ENCODE assay signal across 20 cellular contexts in genomic region chr13:51258612-51259358, GRCh38. TPM values are rescaled to one million over a fixed set of nuclear protein-coding genes. Genes with fewer than 3 reads are reported as not detected.
DNase-seq lines count a peak whose midpoint lies in the region; ATAC-seq and TF ChIP-seq lines count a peak whose summit lies in the region.
"Had no signal": no experiment of that assay in that cellular context is flagged by ENCODE, and none has a peak within 500 bp of the region (broad histone marks: within the 10 kb centered on the region; RNA-seq: fewer than 3 reads in every experiment).

No MANE protein-coding gene starts in this region.

- no peak for TF ChIP-seq EP300 in tibial nerve (IDR thresholded peaks at IDR 0.05)

- H3K36me3 ChIP-seq in lower lobe of right lung (no peaks in the 10 kb centered on the region), tibial nerve (peaks cover 0 to 43% (median 0%) of the 10 kb centered on the region in 3 donors)

- H3K4me3 Mint-ChIP-seq in CD14-positive monocyte (no peak overlapping the region), chondrocyte (ENCODE audit: unreplicated experiment) (no peak overlapping the region)
- H3K4me3 Mint-ChIP-seq: activated CD4-positive, alpha-beta memory T cell treated with anti-CD3 and anti-CD28 coated beads, Interleukin-2, amount 10 ng/mL, durations not matched to agents 7 days and 5 days; activated naive CD8-positive, alpha-beta T cell treated with anti-CD3 and anti-CD28 coated beads, Interleukin-2, amount 50 U/mL, for 24 hours; CD4-positive, alpha-beta T cell had no signal

- H3K4me1 Mint-ChIP-seq in CD14-positive monocyte (peaks cover 22% of the 10 kb centered on the region), chondrocyte (ENCODE audit: low read depth) (peaks cover 20% of the 10 kb centered on the region)
- H3K4me1 Mint-ChIP-seq: activated CD4-positive, alpha-beta memory T cell treated with anti-CD3 and anti-CD28 coated beads, Interleukin-2, amount 10 ng/mL, durations not matched to agents 7 days and 5 days; activated naive CD8-positive, alpha-beta T cell treated with anti-CD3 and anti-CD28 coated beads, Interleukin-2, amount 50 U/mL, for 24 hours had no signal

- H3K9me3 Mint-ChIP-seq in CD14-positive monocyte (peaks cover 0 to 2% (median 0%) of the 10 kb centered on the region in 7 donors), chondrocyte (ENCODE audit: low read depth) (no peaks in the 10 kb centered on the region)
- H3K9me3 Mint-ChIP-seq: activated CD4-positive, alpha-beta memory T cell treated with anti-CD3 and anti-CD28 coated beads, Interleukin-2, amount 10 ng/mL, durations not matched to agents 7 days and 5 days; activated naive CD8-positive, alpha-beta T cell treated with anti-CD3 and anti-CD28 coated beads, Interleukin-2, amount 50 U/mL, for 24 hours; CD4-positive, alpha-beta T cell had no signal

- intact Hi-C loops in CD14-positive monocyte (cut with micrococcal nuclease) (no loop called here), lower lobe of right lung (cut with DNase I) (no loop called here)

- no peaks in the 10 kb centered on the region for H3K36me3 Mint-ChIP-seq in CD14-positive monocyte
- peaks cover 5% of the 10 kb centered on the region for H3K36me3 Mint-ChIP-seq in chondrocyte (ENCODE audit: low read depth)

- DNase-seq in CD14-positive monocyte (ENCODE audit: low spot score) (peak; percentile 75), MV-4-11 (lab: John Stamatoyannopoulos, UW) (peak; percentile 79), chondrocyte (ENCODE audit: low spot score) (no peak), lower lobe of right lung (no peak), NCI-H1092 (lab: John Stamatoyannopoulos, UW) (no peak), foreskin melanocyte (no peak), tibial nerve (ENCODE audit: low spot score in 2 of 2) (no peak)
- DNase-seq: activated CD4-positive, alpha-beta memory T cell treated with anti-CD3 and anti-CD28 coated beads, Interleukin-2, amount 10 ng/mL, durations not matched to agents 7 days and 5 days; activated naive CD8-positive, alpha-beta T cell treated with anti-CD3 and anti-CD28 coated beads, Interleukin-2, amount 50 U/mL, for 24 hours; CD4-positive, alpha-beta T cell; central memory CD4-positive, alpha-beta T cell; mesenchymal stem cell; NCI-H1105; NCI-H345; OCI-M1; SK-N-SH; spleen; stimulated activated naive CD4-positive, alpha-beta T cell had no signal

- no peak overlapping the region for H3K4me3 ChIP-seq in lower lobe of right lung
- H3K4me3 ChIP-seq in tibial nerve, result no peak overlapping the region
- H3K4me3 ChIP-seq: HAP-1, spleen had no signal

- WGBS in tibial nerve, 2 donors, result 88 to 89% methylated on average over 19 of the region's 19 CpGs

- H3K4me1 ChIP-seq in lower lobe of right lung (no peaks in the 10 kb centered on the region), tibial nerve (peaks cover 0 to 18% (median 0%) of the 10 kb centered on the region in 4 donors)

- no peaks in the 10 kb centered on the region for H3K27me3 ChIP-seq in lower lobe of right lung (ENCODE audit: low read depth)
- no peaks in the 10 kb centered on the region for H3K27me3 ChIP-seq in tibial nerve
- H3K27me3 ChIP-seq: spleen had no signal

- peak; percentile 44 to 60 for ATAC-seq in lower lobe of right lung
- ATAC-seq in GM21528 (IDR thresholded peaks at IDR 0.05; ENCODE audit: low FRiP score, unreplicated experiment), result no peak
- ATAC-seq: activated naive CD8-positive, alpha-beta T cell treated with anti-CD3 and anti-CD28 coated beads, Interleukin-2, amount 50 U/mL, for 24 hours had no signal

- H3K27me3 Mint-ChIP-seq in CD14-positive monocyte (ENCODE audit: low read depth in 3 of 3) (peaks cover 0 to 3% (median 3%) of the 10 kb centered on the region in 3 donors), chondrocyte (ENCODE audit: low read depth) (no peaks in the 10 kb centered on the region)
- H3K27me3 Mint-ChIP-seq: activated CD4-positive, alpha-beta memory T cell treated with anti-CD3 and anti-CD28 coated beads, Interleukin-2, amount 10 ng/mL, durations not matched to agents 7 days and 5 days; activated naive CD8-positive, alpha-beta T cell treated with anti-CD3 and anti-CD28 coated beads, Interleukin-2, amount 50 U/mL, for 24 hours; CD4-positive, alpha-beta T cell had no signal

- no peak overlapping the region for H3K27ac ChIP-seq in lower lobe of right lung
- H3K27ac ChIP-seq in tibial nerve, result no peak overlapping the region

- no peak for TF ChIP-seq CTCF in CD14-positive monocyte (IDR thresholded peaks at IDR 0.05)
- TF ChIP-seq CTCF in chondrocyte (IDR thresholded peaks at IDR 0.05), result no peak
- TF ChIP-seq CTCF in lower lobe of right lung (IDR thresholded peaks at IDR 0.05), result no peak
- no peak for TF ChIP-seq CTCF in tibial nerve (IDR thresholded peaks at IDR 0.05)

- peak overlapping the region in 3 of 7 donors; percentile 44 to 82 (median 48) for H3K27ac Mint-ChIP-seq in CD14-positive monocyte
- peak overlapping the region; percentile 71 for H3K27ac Mint-ChIP-seq in chondrocyte (ENCODE audit: unreplicated experiment)
- H3K27ac Mint-ChIP-seq: activated CD4-positive, alpha-beta memory T cell treated with anti-CD3 and anti-CD28 coated beads, Interleukin-2, amount 10 ng/mL, durations not matched to agents 7 days and 5 days; activated naive CD8-positive, alpha-beta T cell treated with anti-CD3 and anti-CD28 coated beads, Interleukin-2, amount 50 U/mL, for 24 hours; CD4-positive, alpha-beta T cell had no signal

- H3K9me3 ChIP-seq in lower lobe of right lung (no peaks in the 10 kb centered on the region), tibial nerve (no peaks in the 10 kb centered on the region)
- H3K9me3 ChIP-seq: HAP-1, SK-N-SH, spleen had no signal

- no peak for TF ChIP-seq POLR2A in tibial nerve (IDR thresholded peaks at IDR 0.05)

RNA-seq across cellular contexts. Expression of gene FAM124A, which starts 36.6 kb away (rescaled TPM):
- polyA plus RNA-seq in CD14-positive monocyte, result under 1 TPM; 0.03 to 0.20 TPM
- total RNA-seq in chondrocyte (1.0 to 2.4 TPM (median 2.3 TPM) in 3 replicates), lower lobe of right lung (4.1 TPM), tibial nerve (10 to 100 TPM; 12.8 to 30.9 (median 21.8) TPM)
- total RNA-seq: CD4-positive, alpha-beta T cell had no signal

Comparison
In these comparisons a context has a peak if more than half of its experiments do, and no peak if none do; other contexts are left out.
1. DNase-seq: peak in CD14-positive monocyte (single experiment) and MV-4-11 (single experiment); none in chondrocyte (single experiment), lower lobe of right lung (single experiment), NCI-H1092 (single experiment), foreskin melanocyte (single experiment) and tibial nerve (0 of 2).